Comparison of ENCODE assay signal across 17 cellular contexts in the genomic region with DNA sequence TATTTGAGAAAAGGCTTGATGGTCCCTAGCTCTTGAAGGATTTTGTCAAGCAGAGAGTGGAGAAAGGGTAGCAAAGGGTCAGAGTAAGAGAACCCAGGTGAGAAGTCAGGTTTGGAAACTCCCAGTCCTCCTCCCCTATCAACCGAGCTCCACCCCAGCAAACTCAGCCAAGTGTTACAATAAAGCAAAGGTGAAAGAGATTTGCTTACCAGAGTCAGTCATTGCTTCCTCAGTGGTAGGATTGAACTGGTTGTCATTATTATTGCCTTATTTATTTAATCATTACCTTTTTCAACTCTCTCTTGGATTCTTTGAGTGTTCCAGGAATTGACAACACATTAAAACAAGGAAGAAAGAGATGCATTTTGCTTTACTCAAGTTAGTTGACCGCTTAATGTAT.
A peak's percentile ranks its signal among the peaks of the same experiment; 100 is the strongest.
DNase-seq lines count a peak whose midpoint lies in the region; ATAC-seq, FAIRE-seq and TF ChIP-seq lines count a peak whose summit lies in the region.
"Had no signal": no experiment of that assay in that cellular context is flagged by ENCODE, and none has a peak within 500 bp of the region (broad histone marks: within the 10 kb centered on the region; RNA-seq: fewer than 3 reads in every experiment).

No MANE protein-coding gene starts in this region.

- H3K27me3 ChIP-seq in hepatocyte = no peaks in the 10 kb centered on the region
- H3K27me3 ChIP-seq in small intestine (ENCODE audit: control insufficient read depth in 2 of 2, insufficient read depth in 2 of 2, low read length in 2 of 2) = no peaks in the 10 kb centered on the region

- H3K27me3 Mint-ChIP-seq in type B pancreatic cell (no peaks in the 10 kb centered on the region), glutamatergic neuron (ENCODE audit: unreplicated experiment) (no peaks in the 10 kb centered on the region)

- H3K79me2 ChIP-seq in hepatocyte = no peaks in the 10 kb centered on the region

- H3K36me3 ChIP-seq in hepatocyte (replicated peaks; ENCODE audit: insufficient read depth, low read depth) (no peaks in the 10 kb centered on the region), mucosa of descending colon (ENCODE audit: low read depth) (no peaks in the 10 kb centered on the region), small intestine (ENCODE audit: control insufficient read depth in 2 of 2, insufficient read depth in 2 of 2, low read length in 2 of 2) (peaks cover 0 to 7% of the 10 kb centered on the region in 2 donors)

- 93% methylated on average over 2 of the region's 2 CpGs for WGBS in hepatocyte (ENCODE audit: low lambda C conversion rate, missing lambda C conversion rate)
- 47 to 67% (median 56%) methylated on average over 2 of the region's 2 CpGs for WGBS in small intestine, 3 donors

- no peak overlapping the region for H3K27ac Mint-ChIP-seq in type B pancreatic cell
- no peak overlapping the region for H3K27ac Mint-ChIP-seq in glutamatergic neuron (ENCODE audit: unreplicated experiment)
- H3K27ac Mint-ChIP-seq: B cell; CD4-positive, alpha-beta T cell; GM23338; H9 had no signal

- H3K27ac ChIP-seq in hepatocyte = peak overlapping the region; percentile 37
- H3K27ac ChIP-seq in small intestine (ENCODE audit: low read depth in 1 of 2, low read length in 1 of 2) = peak overlapping the region; percentile 68 to 75

- peak; percentile 94 for ATAC-seq in mucosa of descending colon
- ATAC-seq: GM12878, GM23338 had no signal

- no peaks in the 10 kb centered on the region for H3K9me3 Mint-ChIP-seq in type B pancreatic cell
- H3K9me3 Mint-ChIP-seq in glutamatergic neuron (ENCODE audit: unreplicated experiment) = peaks cover 3% of the 10 kb centered on the region
- H3K9me3 Mint-ChIP-seq: CD4-positive, alpha-beta T cell; GM23338; H9 had no signal

- FAIRE-seq in small intestine (lab: Jason Lieb, UNC) = no peak
- FAIRE-seq: GM12878, GM18507, HTR-8/SVneo had no signal

- no peaks in the 10 kb centered on the region for H4K20me1 ChIP-seq in hepatocyte (ENCODE audit: insufficient read depth, poor library complexity, severe bottlenecking)

- H3K4me3 Mint-ChIP-seq in type B pancreatic cell = no peak overlapping the region
- no peak overlapping the region for H3K4me3 Mint-ChIP-seq in glutamatergic neuron (ENCODE audit: unreplicated experiment)
- H3K4me3 Mint-ChIP-seq: B cell; CD4-positive, alpha-beta T cell; GM23338; H9 had no signal

- H3K4me1 ChIP-seq in hepatocyte (ENCODE audit: insufficient read depth) = no peaks in the 10 kb centered on the region
- H3K4me1 ChIP-seq in mucosa of descending colon (ENCODE audit: low read depth) = peaks cover 15% of the 10 kb centered on the region
- no peaks in the 10 kb centered on the region for H3K4me1 ChIP-seq in small intestine (ENCODE audit: control insufficient read depth in 2 of 2, insufficient read depth in 1 of 2, low read depth in 1 of 2, low read length in 1 of 2)

- no peaks in the 10 kb centered on the region for H3K4me1 Mint-ChIP-seq in type B pancreatic cell (ENCODE audit: unreplicated experiment)
- peaks cover 4% of the 10 kb centered on the region for H3K4me1 Mint-ChIP-seq in glutamatergic neuron (ENCODE audit: low read depth, unreplicated experiment)
- H3K4me1 Mint-ChIP-seq: B cell had no signal

- TF ChIP-seq CTCF in hepatocyte (IDR thresholded peaks at IDR 0.05; ENCODE audit: poor library complexity) (no peak), mucosa of descending colon (IDR thresholded peaks at IDR 0.05) (no peak), type B pancreatic cell (conservative IDR thresholded peaks at IDR 0.05) (no peak), glutamatergic neuron (IDR thresholded peaks at IDR 0.05; ENCODE audit: partially characterized antibody, unreplicated experiment) (no peak)

- H3K36me3 Mint-ChIP-seq in type B pancreatic cell (no peaks in the 10 kb centered on the region), glutamatergic neuron (ENCODE audit: unreplicated experiment) (no peaks in the 10 kb centered on the region)

- H2AFZ ChIP-seq in hepatocyte = no peak overlapping the region
- H2AFZ ChIP-seq: GM23338 had no signal

- H3K4me3 ChIP-seq in hepatocyte (no peak overlapping the region), mucosa of descending colon (no peak overlapping the region), small intestine (ENCODE audit: low read depth in 1 of 2, low read length in 2 of 2) (no peak overlapping the region)
- H3K4me3 ChIP-seq: GM12878, GM23338 had no signal

- intact Hi-C loops in mucosa of descending colon (cut with DNase I, micrococcal nuclease) = no loop called here

- peak; percentile 21 for DNase-seq in HT-29 (ENCODE audit: low spot score)
- DNase-seq in hepatocyte (ENCODE audit: low spot score) = no peak
- peak in 1 of 3 donors; percentile 65 for DNase-seq in mucosa of descending colon
- peak; percentile 85 for DNase-seq in small intestine
- DNase-seq in type B pancreatic cell (ENCODE audit: extremely low spot score, unreplicated experiment) = no peak
- no peak for DNase-seq in cortex of kidney (lab: John Stamatoyannopoulos, UW)
- no peak for DNase-seq in glutamatergic neuron
- DNase-seq: ACHN; C1 segment of cervical spinal cord; CD4-positive, alpha-beta T cell; DMS79; H9 had no signal

- H3K9me2 ChIP-seq in hepatocyte (replicated peaks; ENCODE audit: insufficient read depth) = no peaks in the 10 kb centered on the region

- no peak overlapping the region for H3K4me2 ChIP-seq in hepatocyte
- H3K4me2 ChIP-seq: GM23338 had no signal

- H3K9me3 ChIP-seq in hepatocyte (ENCODE audit: low read depth) = no peaks in the 10 kb centered on the region
- H3K9me3 ChIP-seq in mucosa of descending colon = no peaks in the 10 kb centered on the region
- H3K9me3 ChIP-seq in small intestine (ENCODE audit: control insufficient read depth, low read depth) = no peaks in the 10 kb centered on the region

Comparison
In these comparisons a context has a peak if more than half of its experiments do, and no peak if none do; other contexts are left out.
1. DNase-seq: peak in HT-29 (single experiment) and small intestine (single experiment); none in hepatocyte (single experiment), type B pancreatic cell (single experiment), cortex of kidney (single experiment) and glutamatergic neuron (single experiment).